In the genomic region with DNA sequence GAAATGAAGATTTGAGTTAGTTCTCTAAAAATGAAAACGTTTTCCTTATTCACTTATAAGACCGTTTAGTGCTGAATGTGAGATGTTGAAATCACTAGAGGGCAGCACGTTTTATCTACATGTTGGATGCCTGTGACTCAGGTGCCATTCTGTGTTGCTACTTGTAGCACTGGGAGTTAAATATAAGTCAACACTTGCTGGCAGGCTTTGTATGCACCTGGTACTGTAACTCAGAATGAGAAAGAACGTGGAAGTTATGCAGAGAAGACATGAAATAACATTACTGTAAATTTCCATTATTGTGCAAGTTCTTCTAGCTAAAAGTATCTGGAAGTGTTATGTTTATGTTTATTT, we compare ENCODE assay signal across 10 cellular contexts. TPM values are rescaled to one million over a fixed set of nuclear protein-coding genes. Genes with fewer than 3 reads are reported as not detected.
DNase-seq lines count a peak whose midpoint lies in the region; ATAC-seq, FAIRE-seq and TF ChIP-seq lines count a peak whose summit lies in the region.
"Had no signal": no experiment of that assay in that cellular context is flagged by ENCODE, and none has a peak within 500 bp of the region (broad histone marks: within the 10 kb centered on the region; RNA-seq: fewer than 3 reads in every experiment).

No MANE protein-coding gene starts in this region.

- peak; percentile 47 to 73; a peak in 3 of 6 replicates for ATAC-seq in A549

- no peaks in the 10 kb centered on the region for H3K27me3 Mint-ChIP-seq in immature natural killer cell (ENCODE audit: low read depth in 3 of 3)

- 18% methylated on average over 4 of the region's 4 CpGs for WGBS in A549 (ENCODE audit: missing lambda C conversion rate)

- DNase-seq in A549 (ENCODE audit: low read depth in 1 of 2, low spot score in 1 of 2) (peak in 1 of 2 experiments; percentile 68), HL-60 (ENCODE audit: low read depth in 1 of 2, low spot score in 1 of 2) (peak; percentile 39 to 75), RWPE1 (ENCODE audit: low spot score) (peak; percentile 74), fibroblast of peridontal ligament (ENCODE audit: extremely low read depth) (peak; percentile 85), pulmonary artery endothelial cell (ENCODE audit: low read depth, low spot score) (peak; percentile 55), immature natural killer cell (no peak), frontal cortex (ENCODE audit: low spot score in 2 of 2) (no peak)

- peaks cover 0 to 5% of the 10 kb centered on the region in 2 donors for H3K4me1 Mint-ChIP-seq in immature natural killer cell

- no peak for FAIRE-seq in A549 (lab: Jason Lieb, UNC)
- no peak for FAIRE-seq in frontal cortex (lab: Jason Lieb, UNC)
- FAIRE-seq: endometrium had no signal

- H3K9me3 ChIP-seq in A549 = no peaks in the 10 kb centered on the region
- H3K9me3 ChIP-seq: HAP-1 had no signal

- H3K4me3 Mint-ChIP-seq in immature natural killer cell = no peak overlapping the region

- H3K36me3 Mint-ChIP-seq in immature natural killer cell = peaks cover 0 to 29% (median 8%) of the 10 kb centered on the region in 3 donors

- TF ChIP-seq RAD21 in A549 (conservative IDR thresholded peaks at IDR 0.05 in 1 of 2, IDR thresholded peaks at IDR 0.05 in 1 of 2) = peak; percentile 31 to 34; a peak in 2 of 5 replicates

- H3K4me1 ChIP-seq in A549 = peaks cover 14% of the 10 kb centered on the region; the same call in 1 of the 3 replicates

- POLR2A ChIA-PET in A549 (lab: Yijun Ruan, JAX) = no interaction called here
- POLR2A ChIA-PET in RWPE1 (lab: Yijun Ruan, JAX; ENCODE audit: low non-redundant PET) = no interaction called here

- no peak for TF ChIP-seq POLR2A in A549 (IDR thresholded peaks at IDR 0.05; ENCODE audit: low read length)

- H3K4me3 ChIP-seq in A549 (no peak overlapping the region), HL-60 (replicated peaks; ENCODE audit: insufficient read depth, low read length) (no peak overlapping the region)
- H3K4me3 ChIP-seq: HAP-1 had no signal

- TF ChIP-seq EP300 in A549 (IDR thresholded peaks at IDR 0.05) = no peak

- H3K27ac Mint-ChIP-seq in immature natural killer cell = no peak overlapping the region

- CTCF ChIA-PET in A549 (lab: Yijun Ruan, JAX) (interaction anchor here (0.6 to 1.9 kb wide), 5 partner anchors 13 to 1494 kb away, joined by 3 to 7 read pairs (median 3); no protein-coding TSS in a partner anchor), RWPE1 (lab: Yijun Ruan, JAX) (interaction anchor here (1.2 kb wide), 1 partner anchor 75 kb away, joined by 7 read pairs; no protein-coding TSS in a partner anchor)

- no peaks in the 10 kb centered on the region for H3K9me3 Mint-ChIP-seq in immature natural killer cell

- TF ChIP-seq CTCF in A549 (IDR thresholded peaks at IDR 0.05) = peak; percentile 35
- TF ChIP-seq CTCF in GM12872 (IDR thresholded peaks at IDR 0.05; ENCODE audit: insufficient read depth, low read depth, low read length) = peak; percentile 39; the same call in 2 of the 3 replicates
- no peak for TF ChIP-seq CTCF in HL-60 (IDR thresholded peaks at IDR 0.05; ENCODE audit: insufficient read depth, low read length)
- TF ChIP-seq CTCF in RWPE1 (conservative IDR thresholded peaks at IDR 0.05; ENCODE audit: low read depth) = peak; percentile 48

- H3K27me3 ChIP-seq in HL-60 (ENCODE audit: insufficient read depth, poor library complexity, severe bottlenecking) = no peaks in the 10 kb centered on the region

- H3K27ac ChIP-seq in A549 (no peak overlapping the region), HL-60 (replicated peaks) (no peak overlapping the region; the same call in 1 of the 2 replicates), RWPE1 (peak overlapping the region; percentile 81)

- no peak overlapping the region for H3K4me2 ChIP-seq in A549

TF ChIP-seq in A549, 52 proteins besides CTCF, POLR2A, EP300 and RAD21:
- TF ChIP-seq ZFP36 (IDR thresholded peaks at IDR 0.05; ENCODE audit: borderline replicate concordance, partially characterized antibody) = no peak
- no peak for TF ChIP-seq RCOR1 (IDR thresholded peaks at IDR 0.05; ENCODE audit: low read depth, low read length)
- no peak for TF ChIP-seq TFCP2L1 (CRISPR knock-in tag; IDR thresholded peaks at IDR 0.05)
- no peak for TF ChIP-seq RARB (CRISPR knock-in tag; IDR thresholded peaks at IDR 0.05)
- TF ChIP-seq MAZ (IDR thresholded peaks at IDR 0.05; ENCODE audit: borderline replicate concordance, low read depth, low read length) = no peak
- no peak for TF ChIP-seq HOXA7 (CRISPR knock-in tag; IDR thresholded peaks at IDR 0.05)
- TF ChIP-seq KDM5A (IDR thresholded peaks at IDR 0.05) = no peak
- no peak for TF ChIP-seq SREBF2 (IDR thresholded peaks at IDR 0.05)
- no peak for TF ChIP-seq BHLHE40 (IDR thresholded peaks at IDR 0.05; ENCODE audit: low read depth, low read length)
- TF ChIP-seq RFX5 (IDR thresholded peaks at IDR 0.05) = no peak
- TF ChIP-seq ZNF302 (CRISPR knock-in tag; IDR thresholded peaks at IDR 0.05) = no peak
- TF ChIP-seq NR3C1 (IDR thresholded peaks at IDR 0.05) = no peak
- no peak for TF ChIP-seq GATA3 (IDR thresholded peaks at IDR 0.05; ENCODE audit: borderline replicate concordance)
- TF ChIP-seq CHD2 (IDR thresholded peaks at IDR 0.05; ENCODE audit: low read length, partially characterized antibody) = no peak
- TF ChIP-seq CBX8 (IDR thresholded peaks at IDR 0.05) = no peak
- TF ChIP-seq CBX2 (IDR thresholded peaks at IDR 0.05; ENCODE audit: borderline replicate concordance, low read depth) = no peak

RNA-seq across cellular contexts. Expression of a gene that starts 45.9 kb away (rescaled TPM):
- 7.4 and 8.2 TPM in 2 replicates for polyA plus RNA-seq in A549 (2011; rRNA removed)
- polyA plus RNA-seq in A549 (2012; cell fraction: cytosol; rRNA removed) = 1.3 and 1.7 TPM in 2 replicates
- polyA plus RNA-seq in A549 (2012; cell fraction: nucleus; rRNA removed) = 0.88 and 1.2 TPM in 2 replicates
- polyA plus RNA-seq in A549 (2017; fragmentation: RNase III; extraction: RNeasy Plus Mini Kit Qiagen cat#74134 plus additional on column Dnase treatment) = 6.1 to 6.5 TPM (median 6.2 TPM) in 3 replicates
- 5.9 and 6.1 TPM in 2 replicates for polyA minus RNA-seq in A549 (2011; rRNA and poly(A)+ RNA removed)
- 9.9 and 11.4 TPM in 2 replicates for total RNA-seq in pulmonary artery endothelial cell
- 1 to 10 TPM; 5.3 to 7.7 (median 7.1) TPM for polyA plus RNA-seq in immature natural killer cell
- 24.1 TPM for total RNA-seq in frontal cortex

Comparison
In these comparisons a context has a peak if more than half of its experiments do, and no peak if none do; other contexts are left out.
1. DNase-seq: peak in HL-60 (2 of 2), RWPE1 (single experiment), fibroblast of peridontal ligament (single experiment) and pulmonary artery endothelial cell (single experiment); none in immature natural killer cell (0 of 3) and frontal cortex (0 of 2).